9 cellular contexts compared by ENCODE assay signal in genomic region chr9:71130521-71130920, GRCh38. TPM values are rescaled to one million over a fixed set of nuclear protein-coding genes. Genes with fewer than 3 reads are reported as not detected.
"Had no signal": no experiment of that assay in that cellular context is flagged by ENCODE, and none has a peak within 500 bp of the region (broad histone marks: within the 10 kb centered on the region; RNA-seq: fewer than 3 reads in every experiment).

No MANE protein-coding gene starts in this region.

- H3K4me3 ChIP-seq: GM23248, GM23338, HAP-1 had no signal

- ATAC-seq: GM23338, HCT116 had no signal

- DNase-seq: GM23248, GOT3, H7, H9, HCEC 1CT, HFFc6 had no signal

- H3K36me3 ChIP-seq: HAP-1 had no signal

- H2AFZ ChIP-seq: GM23248, GM23338 had no signal

- H3K9me3 ChIP-seq: HAP-1 had no signal

- H3K4me2 ChIP-seq: GM23338 had no signal

- H3K27ac ChIP-seq: GM23248 had no signal

RNA-seq across cellular contexts. Expression of gene TRPM3, which starts 9.1 kb away (rescaled TPM):
- total RNA-seq: GM23248 had no signal
- polyA plus RNA-seq: GM23248 had no signal
